In genomic region chr4:89110986-89111832, GRCh38 we compare ENCODE assay signal across 1 cellular context.
TF ChIP-seq lines count a peak whose summit lies in the region.

TIGD2 (plus strand) TSS chr4:89111533; CDS start chr4:89112975, 1,442 bp downstream.

TF ChIP-seq in HCT116, 20 proteins besides CTCF, POLR2A, EP300 and RAD21 (continued from another document):
- no peak for TF ChIP-seq REST (IDR thresholded peaks at IDR 0.05; ENCODE audit: low read depth)
- TF ChIP-seq ELF1 (IDR thresholded peaks at IDR 0.05; ENCODE audit: borderline replicate concordance, low read depth) = no peak
- no peak for TF ChIP-seq EZH2 (IDR thresholded peaks at IDR 0.05)
- no peak for TF ChIP-seq JUND (IDR thresholded peaks at IDR 0.05)
- peak; percentile 29; the same call in 1 of the 2 replicates for TF ChIP-seq ZFX (IDR thresholded peaks at IDR 0.05)
- TF ChIP-seq EGR1 (IDR thresholded peaks at IDR 0.05; ENCODE audit: low read depth) = peak; percentile 96
